In the genomic region with DNA sequence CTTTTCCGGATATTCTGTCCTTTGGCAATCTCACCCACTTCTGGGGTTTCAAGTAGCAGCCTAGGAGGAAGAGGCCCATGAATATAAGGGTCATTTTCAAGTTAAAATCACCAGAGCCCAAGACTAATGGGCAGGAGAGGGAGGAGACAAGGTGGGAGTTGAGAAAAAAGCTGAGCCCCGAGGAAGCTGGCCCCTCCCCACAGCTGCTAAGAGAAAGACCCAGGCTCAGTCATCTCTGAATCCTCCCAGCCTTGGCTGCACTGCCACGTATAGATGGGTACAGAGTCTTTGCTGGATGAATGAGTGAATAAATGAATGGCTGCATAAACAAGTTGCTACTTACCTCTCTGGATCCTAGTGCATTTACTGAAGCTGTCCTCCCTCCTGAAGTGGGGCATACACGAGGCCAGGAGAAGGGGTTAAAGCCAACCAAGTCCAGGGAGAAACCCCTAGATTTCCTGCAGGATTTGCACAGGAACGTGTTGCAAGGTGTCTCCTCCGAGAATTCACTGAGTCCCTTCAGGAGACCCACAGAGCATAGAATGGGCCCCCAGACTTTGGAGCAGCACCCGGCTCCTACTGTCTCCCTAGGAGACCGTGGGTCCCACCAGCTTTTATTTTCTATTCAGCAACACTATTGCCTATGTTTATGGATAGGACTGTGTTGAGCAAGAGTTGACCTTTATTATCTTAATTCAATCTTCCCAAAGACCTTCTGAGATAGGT, we compare ENCODE assay signal across 9 cellular contexts.
A peak's percentile ranks its signal among the peaks of the same experiment; 100 is the strongest.
DNase-seq lines count a peak whose midpoint lies in the region; ATAC-seq and TF ChIP-seq lines count a peak whose summit lies in the region.
"Had no signal": no experiment of that assay in that cellular context is flagged by ENCODE, and none has a peak within 500 bp of the region (broad histone marks: within the 10 kb centered on the region; RNA-seq: fewer than 3 reads in every experiment).

No MANE protein-coding gene starts in this region.

- H3K9ac ChIP-seq in trophoblast cell (ENCODE audit: low read length), result peak overlapping the region; percentile 14

- H3K9me2 ChIP-seq in DOHH2 (replicated peaks; ENCODE audit: control insufficient read depth, low read length), result no peaks in the 10 kb centered on the region

- H4K91ac ChIP-seq in trophoblast cell (ENCODE audit: low read depth, low read length), result peak overlapping the region; percentile 42

- peak overlapping the region; percentile 10 for H3K14ac ChIP-seq in trophoblast cell (ENCODE audit: low read length)

- H3K4ac ChIP-seq in trophoblast cell (ENCODE audit: low read depth, low read length), result no peak overlapping the region

- no peaks in the 10 kb centered on the region for H3F3A ChIP-seq in DOHH2 (ENCODE audit: control insufficient read depth, insufficient read depth)

- H3K4me2 ChIP-seq in DOHH2 (ENCODE audit: low read length), result peak overlapping the region; percentile 45
- H3K4me2 ChIP-seq in trophoblast cell (ENCODE audit: low read length), result no peak overlapping the region

- peaks cover 31% of the 10 kb centered on the region for H3K79me1 ChIP-seq in trophoblast cell (ENCODE audit: low read length)

- no peak overlapping the region for H4K12ac ChIP-seq in trophoblast cell (ENCODE audit: low read depth, low read length)

- peak overlapping the region; percentile 35 for H2BK5ac ChIP-seq in trophoblast cell (ENCODE audit: low read depth, low read length, poor library complexity)

- H4K20me1 ChIP-seq in DOHH2 (ENCODE audit: control insufficient read depth, insufficient read depth, low read depth, low read length), result no peaks in the 10 kb centered on the region

- H4K8ac ChIP-seq in trophoblast cell (ENCODE audit: low read depth, low read length), result peak overlapping the region; percentile 0

- no peak overlapping the region for H3K23ac ChIP-seq in trophoblast cell (ENCODE audit: low read length)

- peak overlapping the region; percentile 12 for H3K18ac ChIP-seq in trophoblast cell (ENCODE audit: low read length)

- no peak overlapping the region for H2AFZ ChIP-seq in trophoblast cell (ENCODE audit: insufficient read depth, low read length, poor library complexity)

- H2AK5ac ChIP-seq in trophoblast cell (ENCODE audit: low read length), result peak overlapping the region; percentile 0

- H3K9me3 ChIP-seq in DOHH2 (ENCODE audit: control insufficient read depth, insufficient read depth, low read length) (peaks cover 6% of the 10 kb centered on the region; the same call in 1 of the 2 replicates), esophagus (ENCODE audit: control insufficient read depth in 2 of 2, insufficient read depth in 1 of 2, low read depth in 1 of 2, low read length in 1 of 2) (no peaks in the 10 kb centered on the region), trophoblast cell (ENCODE audit: insufficient read depth, low read depth, low read length) (peaks cover 3% of the 10 kb centered on the region)

- H3K27ac ChIP-seq in DOHH2 (ENCODE audit: low read depth, low read length) (no peak overlapping the region), esophagus (ENCODE audit: low read depth in 2 of 2, low read length in 1 of 2) (peak overlapping the region; percentile 36 to 72), trophoblast cell (ENCODE audit: low read depth, low read length) (peak overlapping the region; percentile 82)

- WGBS in esophagus, 2 donors, result 55 to 67% methylated on average over 8 of the region's 8 CpGs
- no CpG with 5 or more reads among the region's 8 CpGs for WGBS in trophoblast cell (ENCODE audit: extremely low coverage, insufficient coverage, insufficient read length)

- H3K4me3 ChIP-seq in DOHH2 (ENCODE audit: low read length), result no peak overlapping the region
- no peak overlapping the region for H3K4me3 ChIP-seq in esophagus (ENCODE audit: low read depth in 1 of 2, low read length in 2 of 2)
- no peak overlapping the region for H3K4me3 ChIP-seq in trophoblast cell (ENCODE audit: low read depth, low read length)

- H3K36me3 ChIP-seq in DOHH2 (ENCODE audit: control insufficient read depth, low read length) (no peaks in the 10 kb centered on the region), esophagus (ENCODE audit: control insufficient read depth in 2 of 2, insufficient read depth in 2 of 2, low read length in 1 of 2) (no peaks in the 10 kb centered on the region), trophoblast cell (ENCODE audit: control insufficient read depth in 1 of 2, insufficient read depth in 2 of 2, low read length in 2 of 2) (peaks cover 0 to 3% of the 10 kb centered on the region in 2 experiments)

- H3K79me2 ChIP-seq in DOHH2 (ENCODE audit: control insufficient read depth, low read length) (no peaks in the 10 kb centered on the region), trophoblast cell (ENCODE audit: control insufficient read depth, insufficient read depth, low read length, poor library complexity) (no peaks in the 10 kb centered on the region)

- DNase-seq in RPMI7951 (ENCODE audit: low read depth) (peak; percentile 33), trophoblast cell (peak in 1 of 2 donors; percentile 11), AG20443 (ENCODE audit: low spot score) (no peak), NCI-H1436 (lab: John Stamatoyannopoulos, UW) (no peak)
- DNase-seq: naive B cell had no signal

- no peaks in the 10 kb centered on the region; the same call in 1 of the 2 replicates for H3K27me3 ChIP-seq in DOHH2 (ENCODE audit: control insufficient read depth, low read length)
- no peaks in the 10 kb centered on the region for H3K27me3 ChIP-seq in esophagus (ENCODE audit: control insufficient read depth in 1 of 2, insufficient read depth in 2 of 2, low read length in 2 of 2)
- no peaks in the 10 kb centered on the region for H3K27me3 ChIP-seq in trophoblast cell (ENCODE audit: insufficient read depth, low read length)

- no peak for TF ChIP-seq CTCF in DOHH2 (IDR thresholded peaks at IDR 0.05; ENCODE audit: low read depth, low read length, poor library complexity, severe bottlenecking)

- H3K4me1 ChIP-seq in DOHH2 (ENCODE audit: control insufficient read depth, low read length) (peaks cover 17% of the 10 kb centered on the region), esophagus (ENCODE audit: control insufficient read depth in 2 of 2, insufficient read depth in 2 of 2, low read length in 1 of 2) (peaks cover 0 to 12% of the 10 kb centered on the region in 2 donors), trophoblast cell (ENCODE audit: control insufficient read depth in 1 of 2, insufficient read depth in 2 of 2, low read length in 2 of 2) (peaks cover 20 to 25% of the 10 kb centered on the region in 2 experiments)

- peak overlapping the region; percentile 39 for H2BK12ac ChIP-seq in trophoblast cell (ENCODE audit: low read length)

- ATAC-seq in GM21381 (IDR thresholded peaks at IDR 0.05; ENCODE audit: unreplicated experiment) (no peak), HG03196 (IDR thresholded peaks at IDR 0.05; ENCODE audit: unreplicated experiment) (no peak)

- peak overlapping the region; percentile 73 for H2BK120ac ChIP-seq in trophoblast cell (ENCODE audit: insufficient read depth, low read length, poor library complexity)
